8 cellular contexts compared by ENCODE assay signal in genomic region chr9:129460323-129461261, GRCh38.
DNase-seq lines count a peak whose midpoint lies in the region; ATAC-seq and TF ChIP-seq lines count a peak whose summit lies in the region.

No MANE protein-coding gene starts in this region.

- peak overlapping the region; percentile 67 for H3K4me3 ChIP-seq in coronary artery

- H3K27ac ChIP-seq in coronary artery: peak overlapping the region; percentile 94 to 98

- ATAC-seq in GM18867 (IDR thresholded peaks at IDR 0.05; ENCODE audit: unreplicated experiment): peak; percentile 81
- ATAC-seq in HG03354 (IDR thresholded peaks at IDR 0.05; ENCODE audit: poor library complexity, severe bottlenecking, unreplicated experiment): peak; percentile 67
- ATAC-seq in GM18519 (IDR thresholded peaks at IDR 0.05; ENCODE audit: low FRiP score, unreplicated experiment): no peak

- DNase-seq in NCI-H524 (lab: John Stamatoyannopoulos, UW) (peak; percentile 98 to 99), coronary artery (ENCODE audit: low spot score) (peak; percentile 98), left kidney (ENCODE audit: low read depth, low spot score) (peak; percentile 100)
- peak; percentile 87 for DNase-seq in activated CD4-positive, alpha-beta T cell treated with anti-CD3 and anti-CD28 coated beads, Interleukin-2, amount 50 U/mL, for 1 hour
- peak; percentile 65 to 87 (median 69) for DNase-seq in stimulated activated CD4-positive, alpha-beta T cell treated with anti-CD3 and anti-CD28 coated beads, Interleukin-1b, Interleukin-23, amount 100 ng/mL, for 24 hours (ENCODE audit: low read depth in 4 of 4, low spot score in 1 of 4)

- no peak for TF ChIP-seq CTCF in coronary artery (IDR thresholded peaks at IDR 0.05)
